In the genomic region with DNA sequence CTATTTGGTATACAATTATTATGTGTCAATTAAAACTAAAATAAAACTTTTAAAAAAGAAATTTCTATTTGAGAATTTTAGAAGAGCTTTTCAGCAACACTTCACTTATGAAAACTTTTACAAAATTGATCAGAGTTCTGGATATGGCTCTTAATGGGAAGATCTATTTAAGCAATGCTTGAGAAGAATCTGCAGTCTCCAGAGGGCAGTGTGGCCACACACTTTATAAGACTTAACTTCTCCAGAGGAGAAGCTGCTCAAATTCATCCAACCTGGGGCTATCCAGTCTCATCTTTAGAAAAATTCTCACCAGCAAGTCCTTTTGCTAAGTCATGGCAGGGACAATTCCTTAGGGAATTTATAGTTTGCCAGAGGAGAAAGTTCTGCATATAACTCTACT, we compare ENCODE assay signal across 9 cellular contexts. TPM values are rescaled to one million over a fixed set of nuclear protein-coding genes. Genes with fewer than 3 reads are reported as not detected.
DNase-seq lines count a peak whose midpoint lies in the region; ATAC-seq and TF ChIP-seq lines count a peak whose summit lies in the region.
"Had no signal": no experiment of that assay in that cellular context is flagged by ENCODE, and none has a peak within 500 bp of the region (broad histone marks: within the 10 kb centered on the region; RNA-seq: fewer than 3 reads in every experiment).

No MANE protein-coding gene starts in this region.

- CTCF ChIA-PET in A673 (lab: Charles Lee), result no interaction called here

- intact Hi-C loops in A673 (cut with micrococcal nuclease; ENCODE audit: unreplicated experiment), result no loop called here

- peak; percentile 40 for TF ChIP-seq CTCF in A673 (conservative IDR thresholded peaks at IDR 0.05; ENCODE audit: low read depth, low read length)
- peak; percentile 7; the same call in 1 of the 2 replicates for TF ChIP-seq CTCF in GM12874 (IDR thresholded peaks at IDR 0.05; ENCODE audit: insufficient read depth, low read depth, low read length)
- TF ChIP-seq CTCF in fibroblast of pulmonary artery (IDR thresholded peaks at IDR 0.05; ENCODE audit: low read length, missing control alignments), result peak; percentile 37

- no peaks in the 10 kb centered on the region for H3K27me3 ChIP-seq in A673 (replicated peaks; ENCODE audit: insufficient read depth, low read depth, low read length, poor library complexity)

- BruUV-seq in A673 (replicated peaks; lab: Mats Ljungman, UMichigan), result no TSS peak

- POLR2A ChIA-PET in A673 (lab: Charles Lee; ENCODE audit: low non-redundant PET), result no interaction called here

- DNase-seq in A673 (ENCODE audit: low spot score) (peak; percentile 40), RPMI7951 (ENCODE audit: low read depth) (peak; percentile 26), fibroblast of pulmonary artery (ENCODE audit: low read depth) (peak; percentile 58), NCI-H2029 (lab: John Stamatoyannopoulos, UW) (no peak), NCI-H2107 treated with DMSO at 0.1 percent for 48 hours (lab: John Stamatoyannopoulos, UW; ENCODE audit: unreplicated experiment) (no peak)
- no peak for DNase-seq in NK-92 treated with Interleukin-12 subunit alpha and Interleukin-12 subunit beta, amount 100 ng/mL, for 24 hours (lab: John Stamatoyannopoulos, UW)

- no peak overlapping the region for H3K27ac ChIP-seq in A673 (ENCODE audit: low read depth, low read length, poor library complexity, severe bottlenecking)
- H3K27ac ChIP-seq: thoracic aorta had no signal

- no peak for ATAC-seq in GM19328 (IDR thresholded peaks at IDR 0.05; ENCODE audit: unreplicated experiment)

- H3K4me3 ChIP-seq in A673 (ENCODE audit: low read depth, low read length, poor library complexity, severe bottlenecking) (no peak overlapping the region), fibroblast of pulmonary artery (replicated peaks; ENCODE audit: low read depth, low read length) (no peak overlapping the region)
- H3K4me3 ChIP-seq: thoracic aorta had no signal

- no peaks in the 10 kb centered on the region for H3K36me3 ChIP-seq in A673 (ENCODE audit: insufficient read depth, low read length, poor library complexity, severe bottlenecking)

- H3K9me3 ChIP-seq in A673 (ENCODE audit: low read depth, low read length, poor library complexity, severe bottlenecking), result no peaks in the 10 kb centered on the region
- H3K9me3 ChIP-seq: thoracic aorta had no signal

- no peaks in the 10 kb centered on the region for H3K4me1 ChIP-seq in A673 (ENCODE audit: insufficient read depth, low read length, poor library complexity, severe bottlenecking)

RNA-seq across cellular contexts. Expression of a gene that starts 25.2 kb away (rescaled TPM):
- 58.7 and 60.3 TPM in 2 replicates for total RNA-seq in A673 (2021)
- total RNA-seq in RPMI7951 (2014; rRNA removed; shearing (Covaris generic)), result 9.1 and 11.1 TPM in 2 replicates

RNA-seq across cellular contexts. Expression of a gene that starts 50.0 kb away (rescaled TPM):
- total RNA-seq in A673 (2021), result 7.0 and 8.6 TPM in 2 replicates
- 8.1 and 11.3 TPM in 2 replicates for total RNA-seq in RPMI7951 (2014; rRNA removed; shearing (Covaris generic))

Comparison
In these comparisons a context has a peak if more than half of its experiments do, and no peak if none do; other contexts are left out.
1. DNase-seq: peak in A673 (single experiment), RPMI7951 (single experiment) and fibroblast of pulmonary artery (single experiment); none in NCI-H2029 (single experiment), NCI-H2107 treated with DMSO at 0.1 percent for 48 hours (single experiment) and NK-92 treated with Interleukin-12 subunit alpha and Interleukin-12 subunit beta, amount 100 ng/mL, for 24 hours (single experiment).
2. Peak in every context shown above with its lines, with median percentiles within 50 percentile points of each other: CTCF ChIP-seq.